Comparison of ENCODE assay signal across 9 cellular contexts in genomic region chr7:29442146-29442545, GRCh38.
DNase-seq lines count a peak whose midpoint lies in the region; ATAC-seq and TF ChIP-seq lines count a peak whose summit lies in the region.
"Had no signal": no experiment of that assay in that cellular context is flagged by ENCODE, and none has a peak within 500 bp of the region (broad histone marks: within the 10 kb centered on the region; RNA-seq: fewer than 3 reads in every experiment).

No MANE protein-coding gene starts in this region.

- DNase-seq in HS-5 (ENCODE audit: low read depth), result peak; percentile 6
- peak; percentile 47 for DNase-seq in NCI-H526 treated with DMSO at 0.1 percent for 48 hours (lab: John Stamatoyannopoulos, UW)
- peak; percentile 75 for DNase-seq in ecto neural progenitor cell (ENCODE audit: low spot score)
- DNase-seq in skeletal muscle cell (ENCODE audit: low read depth), result peak; percentile 3
- no peak for DNase-seq in NOMO-1 treated with dmso at 0.1 percent for 144 hours (lab: John Stamatoyannopoulos, UW; ENCODE audit: unreplicated experiment)
- DNase-seq in adrenal gland, result no peak
- DNase-seq: activated CD8-positive, alpha-beta memory T cell treated with anti-CD3 and anti-CD28 coated beads, Interleukin-2, amount 10 ng/mL, durations not matched to agents 7 days and 5 days had no signal

- 47 to 61% (median 59%) methylated on average over 3 of the region's 3 CpGs for WGBS in adrenal gland, 4 donors

- no peaks in the 10 kb centered on the region for H3K4me1 ChIP-seq in adrenal gland (replicated peaks in 1 of 2)

- no peaks in the 10 kb centered on the region for H3K9me3 ChIP-seq in adrenal gland (replicated peaks in 1 of 3)

- no peaks in the 10 kb centered on the region for H3K27me3 ChIP-seq in adrenal gland

- TF ChIP-seq CTCF in adrenal gland (IDR thresholded peaks at IDR 0.05), result no peak

- no peaks in the 10 kb centered on the region for H3K36me3 ChIP-seq in adrenal gland (replicated peaks in 1 of 2)

- no peak overlapping the region for H3K27ac ChIP-seq in adrenal gland
- H3K27ac ChIP-seq: SK-N-MC had no signal

- ATAC-seq in HG03521 (IDR thresholded peaks at IDR 0.05; ENCODE audit: unreplicated experiment), result no peak
- ATAC-seq: activated CD8-positive, alpha-beta memory T cell treated with anti-CD3 and anti-CD28 coated beads, Interleukin-2, amount 10 ng/mL, durations not matched to agents 7 days and 5 days had no signal

- intact Hi-C loops in adrenal gland (cut with DNase I), result no loop called here

- H3K4me3 ChIP-seq in skeletal muscle cell (ENCODE audit: low read depth, low read length), result no peak overlapping the region
- H3K4me3 ChIP-seq in adrenal gland, result no peak overlapping the region
- H3K4me3 ChIP-seq: SK-N-MC had no signal

- no peak for TF ChIP-seq POLR2A in adrenal gland (IDR thresholded peaks at IDR 0.05)

Comparison
In these comparisons a context has a peak if more than half of its experiments do, and no peak if none do; other contexts are left out.
1. DNase-seq: peak in HS-5 (single experiment), NCI-H526 treated with DMSO at 0.1 percent for 48 hours (single experiment), ecto neural progenitor cell (single experiment) and skeletal muscle cell (single experiment); none in NOMO-1 treated with dmso at 0.1 percent for 144 hours (single experiment) and adrenal gland (0 of 7).